8 cellular contexts compared by ENCODE assay signal in the genomic region with DNA sequence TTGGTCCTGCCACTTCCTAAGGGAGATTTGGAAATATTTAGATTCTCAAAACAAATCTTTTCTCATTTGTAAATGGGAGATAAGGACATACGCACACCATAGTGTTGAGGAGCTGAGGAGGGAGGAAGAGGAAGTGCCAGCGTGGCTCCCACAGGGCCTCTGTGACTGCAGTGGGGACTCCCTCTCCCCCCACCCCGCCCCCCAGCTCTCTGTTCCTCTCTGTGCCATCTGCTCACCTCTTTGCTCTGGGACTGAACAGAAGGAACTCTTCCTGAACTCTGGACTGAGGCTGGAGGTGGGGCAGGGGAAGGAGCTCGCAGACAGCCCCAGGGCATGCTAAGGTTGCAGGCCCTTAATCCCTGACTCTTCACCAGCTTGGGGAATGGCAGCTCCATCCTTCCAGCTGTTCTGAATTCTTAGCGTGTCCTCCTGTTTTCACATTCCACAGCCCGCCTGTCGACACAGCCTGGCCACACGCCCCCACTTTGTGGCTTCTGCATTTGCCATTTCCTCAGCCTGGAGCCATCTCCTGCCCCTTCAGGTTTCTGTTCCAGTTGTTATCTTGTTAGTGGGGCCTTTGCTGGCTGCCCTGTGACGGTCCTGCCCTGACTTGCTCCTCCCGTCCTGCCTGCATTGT. TPM values are rescaled to one million over a fixed set of nuclear protein-coding genes. Genes with fewer than 3 reads are reported as not detected.
A peak's percentile ranks its signal among the peaks of the same experiment; 100 is the strongest.
DNase-seq lines count a peak whose midpoint lies in the region; TF ChIP-seq lines count a peak whose summit lies in the region.
"Had no signal": no experiment of that assay in that cellular context is flagged by ENCODE, and none has a peak within 500 bp of the region (broad histone marks: within the 10 kb centered on the region; RNA-seq: fewer than 3 reads in every experiment).

No MANE protein-coding gene starts in this region.

- H3K9me3 ChIP-seq in sigmoid colon (no peaks in the 10 kb centered on the region), BE2C (no peaks in the 10 kb centered on the region)

- no peaks in the 10 kb centered on the region; the same call in none of the 2 replicates for H3K27me3 Mint-ChIP-seq in HFFc6 (ENCODE audit: insufficient read depth)

- H3K4me3 ChIP-seq in sigmoid colon (no peak overlapping the region), BE2C (ENCODE audit: low read depth, low read length) (no peak overlapping the region)

- no peak overlapping the region for H3K27ac ChIP-seq in sigmoid colon

- H3K27me3 ChIP-seq in sigmoid colon: no peaks in the 10 kb centered on the region
- H3K27me3 ChIP-seq in BE2C: no peaks in the 10 kb centered on the region

- peaks cover 27% of the 10 kb centered on the region for H3K36me3 Mint-ChIP-seq in HFFc6 (ENCODE audit: low read depth)

- H3K4me1 ChIP-seq in sigmoid colon: no peaks in the 10 kb centered on the region
- no peaks in the 10 kb centered on the region for H3K4me1 ChIP-seq in BE2C

- H3K36me3 ChIP-seq in sigmoid colon: peaks cover 47 to 93% (median 78%) of the 10 kb centered on the region in 4 donors
- peaks cover 67% of the 10 kb centered on the region for H3K36me3 ChIP-seq in BE2C

- no peak overlapping the region for H3K4me3 Mint-ChIP-seq in HFFc6

- TF ChIP-seq CTCF in HFFc6 (IDR thresholded peaks at IDR 0.05): no peak
- TF ChIP-seq CTCF in sigmoid colon (IDR thresholded peaks at IDR 0.05): no peak
- TF ChIP-seq CTCF in BE2C (IDR thresholded peaks at IDR 0.05; ENCODE audit: low read depth, low read length): no peak

- TF ChIP-seq EP300 in sigmoid colon (IDR thresholded peaks at IDR 0.05): no peak

- no peaks in the 10 kb centered on the region for H3K9me3 Mint-ChIP-seq in HFFc6

- no peak for TF ChIP-seq POLR2A in erythroblast (IDR thresholded peaks at IDR 0.05; ENCODE audit: low read length)
- no peak for TF ChIP-seq POLR2A in sigmoid colon (IDR thresholded peaks at IDR 0.05)

- H3K27ac Mint-ChIP-seq in HFFc6: peak overlapping the region; percentile 43; the same call in 1 of the 2 replicates

- no peak for DNase-seq in HFFc6
- peak; percentile 94 for DNase-seq in OCI-M1 (lab: John Stamatoyannopoulos, UW)
- peak; percentile 59 to 65 for DNase-seq in erythroblast (lab: John Stamatoyannopoulos, UW)
- DNase-seq in sigmoid colon: peak; percentile 69
- DNase-seq in effector CD8-positive, alpha-beta T cell (lab: John Stamatoyannopoulos, UW): no peak
- DNase-seq in BE2C: no peak
- no peak for DNase-seq in SW480 (ENCODE audit: low spot score)
- DNase-seq: NCI-H1092 had no signal

- intact Hi-C loops in sigmoid colon (cut with DNase I): no loop called here

- 66 to 87% methylated on average over 10 of the region's 10 CpGs for WGBS in sigmoid colon, 2 donors

- peaks cover 11% of the 10 kb centered on the region; the same call in 1 of the 2 replicates for H3K4me1 Mint-ChIP-seq in HFFc6 (ENCODE audit: low read depth)

RNA-seq across cellular contexts. Expression of a gene that starts 11.5 kb away (rescaled TPM):
- 10 to 100 TPM; 26.8 to 32.2 (median 30.5) TPM for total RNA-seq in HFFc6 (2021; fragmentation: NEBNext Ultra II Directional; extraction: Animal tissue kit (Norgen Biotek cat#: 25700))
- total RNA-seq in sigmoid colon: 10 to 100 TPM; 23.5 to 28.2 (median 27.8) TPM
- 10 to 100 TPM; 16.8 to 40.4 (median 22.2) TPM for polyA plus RNA-seq in sigmoid colon
- 162 TPM for polyA plus RNA-seq in BE2C (2012; ENCODE audit: insufficient read depth, insufficient read length, low read depth)

RNA-seq across cellular contexts. Expression of a gene that starts 42.6 kb away (rescaled TPM):
- 10 to 100 TPM; 85.6 to 95.4 (median 87.9) TPM for total RNA-seq in HFFc6 (2021; fragmentation: NEBNext Ultra II Directional; extraction: Animal tissue kit (Norgen Biotek cat#: 25700))
- total RNA-seq in sigmoid colon: 100 to 1,000 TPM in 1 of 4 donors, 10 to 100 TPM in 3; 82.8 to 110 (median 92.7) TPM
- polyA plus RNA-seq in sigmoid colon: 10 to 100 TPM; 51.9 to 66.1 (median 58.3) TPM
- polyA plus RNA-seq in BE2C (2012; ENCODE audit: insufficient read depth, insufficient read length, low read depth): 71.9 TPM

RNA-seq across cellular contexts. Expression of a gene that starts 47.2 kb away (rescaled TPM):
- total RNA-seq in HFFc6 (2021; fragmentation: NEBNext Ultra II Directional; extraction: Animal tissue kit (Norgen Biotek cat#: 25700)): 10 to 100 TPM; 36.1 to 41.0 (median 38.7) TPM
- 10 to 100 TPM; 25.7 to 32.1 (median 29.6) TPM for total RNA-seq in sigmoid colon
- polyA plus RNA-seq in sigmoid colon: 10 to 100 TPM in 1 of 3 donors, 1 to 10 TPM in 2; 7.2 to 20.2 (median 9.5) TPM
- polyA plus RNA-seq in BE2C (2012; ENCODE audit: insufficient read depth, insufficient read length, low read depth): 9.0 TPM

Comparison
In these comparisons a context has a peak if more than half of its experiments do, and no peak if none do; other contexts are left out.
1. DNase-seq: peak in OCI-M1 (single experiment), erythroblast (2 of 2) and sigmoid colon (single experiment); none in HFFc6 (single experiment), effector CD8-positive, alpha-beta T cell (single experiment), BE2C (single experiment) and SW480 (single experiment).